19 cellular contexts compared by ENCODE assay signal in the genomic region with DNA sequence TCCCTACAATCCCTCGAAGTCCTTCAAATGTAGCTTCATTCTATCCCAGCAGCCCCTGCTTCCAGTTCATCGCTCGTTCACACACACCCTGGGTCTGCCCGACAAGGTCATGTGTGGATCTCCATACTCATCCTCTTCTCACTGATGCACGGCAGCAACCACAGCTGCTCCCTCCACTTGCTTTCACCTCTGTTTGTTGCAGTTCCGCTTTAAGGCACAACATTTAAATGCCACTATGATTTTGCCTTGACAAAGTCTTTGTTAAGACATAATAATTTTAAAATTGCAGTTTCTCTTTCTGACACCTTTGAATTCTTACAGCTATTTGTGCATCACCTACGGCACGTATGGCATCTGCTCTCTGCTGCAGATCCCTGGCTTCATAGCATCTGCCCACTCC. TPM values are rescaled to one million over a fixed set of nuclear protein-coding genes. Genes with fewer than 3 reads are reported as not detected.
DNase-seq lines count a peak whose midpoint lies in the region; ATAC-seq and TF ChIP-seq lines count a peak whose summit lies in the region.
"Had no signal": no experiment of that assay in that cellular context is flagged by ENCODE, and none has a peak within 500 bp of the region (broad histone marks: within the 10 kb centered on the region; RNA-seq: fewer than 3 reads in every experiment).

No MANE protein-coding gene starts in this region.

- no peak overlapping the region for H3K27ac ChIP-seq in psoas muscle

- CTCF ChIA-PET in activated CD8-positive, alpha-beta memory T cell treated with anti-CD3 and anti-CD28 coated beads, Interleukin-2, amount 10 ng/mL, durations not matched to agents 7 days and 5 days (lab: Charles Lee): interaction anchor here (1.5 kb wide), 1 partner anchor 290 kb away, joined by 3 read pairs; no protein-coding TSS in a partner anchor

- no peaks in the 10 kb centered on the region for H3K4me1 ChIP-seq in psoas muscle

- H3K36me3 Mint-ChIP-seq in activated CD8-positive, alpha-beta memory T cell treated with anti-CD3 and anti-CD28 coated beads, Interleukin-2, amount 10 ng/mL, durations not matched to agents 7 days and 5 days: peaks cover 2% of the 10 kb centered on the region
- H3K36me3 Mint-ChIP-seq: CD4-positive, CD25-positive, alpha-beta regulatory T cell had no signal

- WGBS in psoas muscle, 3 donors: 83 to 86% (median 84%) methylated on average over 8 of the region's 8 CpGs

- H3K27ac Mint-ChIP-seq in activated CD8-positive, alpha-beta memory T cell treated with anti-CD3 and anti-CD28 coated beads, Interleukin-2, amount 10 ng/mL, durations not matched to agents 7 days and 5 days: peak overlapping the region; percentile 3
- H3K27ac Mint-ChIP-seq: CD4-positive, CD25-positive, alpha-beta regulatory T cell; T-helper 1 cell treated with Interleukin-12 subunit alpha and Interleukin-12 subunit beta and Interleukin-4 antibody, amounts not matched to agents 30 μg/mL and 1 μg/mL, for 36 hours had no signal

- H3K27me3 ChIP-seq in psoas muscle (ENCODE audit: insufficient read depth in 3 of 3, low read length in 2 of 3): peaks cover 0 to 4% (median 0%) of the 10 kb centered on the region in 3 donors

- no peak for TF ChIP-seq CTCF in psoas muscle (IDR thresholded peaks at IDR 0.05)

- peaks cover 31% of the 10 kb centered on the region for H3K27me3 Mint-ChIP-seq in activated CD8-positive, alpha-beta memory T cell treated with anti-CD3 and anti-CD28 coated beads, Interleukin-2, amount 10 ng/mL, durations not matched to agents 7 days and 5 days

- peaks cover 46% of the 10 kb centered on the region for H3K4me1 Mint-ChIP-seq in activated CD8-positive, alpha-beta memory T cell treated with anti-CD3 and anti-CD28 coated beads, Interleukin-2, amount 10 ng/mL, durations not matched to agents 7 days and 5 days

- ATAC-seq in activated CD8-positive, alpha-beta memory T cell treated with anti-CD3 and anti-CD28 coated beads, Interleukin-2, amount 10 ng/mL, durations not matched to agents 7 days and 5 days: no peak
- ATAC-seq in HG02852 (IDR thresholded peaks at IDR 0.05; ENCODE audit: unreplicated experiment) (peak; percentile 39), psoas muscle (no peak)
- ATAC-seq: Right ventricle myocardium inferior had no signal

- no peaks in the 10 kb centered on the region for H3K9me3 Mint-ChIP-seq in activated CD8-positive, alpha-beta memory T cell treated with anti-CD3 and anti-CD28 coated beads, Interleukin-2, amount 10 ng/mL, durations not matched to agents 7 days and 5 days (ENCODE audit: low read depth)
- H3K9me3 Mint-ChIP-seq: CD4-positive, CD25-positive, alpha-beta regulatory T cell; T-helper 1 cell treated with Interleukin-12 subunit alpha and Interleukin-12 subunit beta and Interleukin-4 antibody, amounts not matched to agents 30 μg/mL and 1 μg/mL, for 36 hours had no signal

- no peak for DNase-seq in activated CD8-positive, alpha-beta memory T cell treated with anti-CD3 and anti-CD28 coated beads, Interleukin-2, amount 10 ng/mL, durations not matched to agents 7 days and 5 days
- DNase-seq in activated CD8-positive, alpha-beta memory T cell treated with anti-CD3 and anti-CD28 coated beads, Interleukin-2, amount 50 U/mL, for 48 hours: no peak
- DNase-seq in SK-N-DZ (ENCODE audit: low spot score): peak; percentile 13
- DNase-seq in psoas muscle: no peak
- no peak for DNase-seq in NCI-H2171 (lab: John Stamatoyannopoulos, UW)
- no peak for DNase-seq in cardiac septum (ENCODE audit: low spot score)
- DNase-seq: AML-193; Calu3; CD4-positive, CD25-positive, alpha-beta regulatory T cell; EL; NCI-H1105; NCI-H1694 treated with DMSO at 0.1 percent for 48 hours; NCI-H2171 treated with DMSO at 0.1 percent for 48 hours; SK-N-SH had no signal

- H3K36me3 ChIP-seq in psoas muscle (ENCODE audit: insufficient read depth in 1 of 2, low read depth in 1 of 2): no peaks in the 10 kb centered on the region

- no peaks in the 10 kb centered on the region for H3K9me3 ChIP-seq in psoas muscle
- H3K9me3 ChIP-seq: SK-N-SH had no signal

- intact Hi-C loops in psoas muscle (cut with DNase I) (no loop called here), cardiac septum (cut with DNase I) (no loop called here)

- no peak overlapping the region for H3K4me3 Mint-ChIP-seq in activated CD8-positive, alpha-beta memory T cell treated with anti-CD3 and anti-CD28 coated beads, Interleukin-2, amount 10 ng/mL, durations not matched to agents 7 days and 5 days
- H3K4me3 Mint-ChIP-seq: T-helper 1 cell treated with Interleukin-12 subunit alpha and Interleukin-12 subunit beta and Interleukin-4 antibody, amounts not matched to agents 30 μg/mL and 1 μg/mL, for 36 hours had no signal

- H3K4me3 ChIP-seq in psoas muscle: no peak overlapping the region

RNA-seq across cellular contexts. Expression of a gene that starts 1.8 kb away (rescaled TPM):
- total RNA-seq in activated CD8-positive, alpha-beta memory T cell treated with anti-CD3 and anti-CD28 coated beads, Interleukin-2, amount 10 ng/mL, durations not matched to agents 7 days and 5 days: 1 to 10 TPM in 1 of 2 experiments, under 1 TPM in 1; 0.41 to 3.8 TPM
- polyA plus RNA-seq in SK-N-DZ (2014; cell fraction: cytosol; rRNA removed): not detected in 2 replicates
- not detected in 2 replicates for polyA plus RNA-seq in SK-N-DZ (2014; cell fraction: nucleus; rRNA removed)
- under 1 TPM in 1 of 4 donors, not detected in 3; 0.15 TPM for total RNA-seq in psoas muscle
- polyA plus RNA-seq in psoas muscle: under 1 TPM; 0.04 to 0.14 (median 0.05) TPM
- not detected for total RNA-seq in cardiac septum
- total RNA-seq: Calu3; CD4-positive, CD25-positive, alpha-beta regulatory T cell; HT1080; NCI-H460; Right ventricle myocardium inferior had no signal
- polyA plus RNA-seq: CD4-positive, CD25-positive, alpha-beta regulatory T cell had no signal

RNA-seq across cellular contexts. Expression of a gene that starts 43.4 kb away (rescaled TPM):
- 10 to 100 TPM; 16.9 to 20.4 TPM for total RNA-seq in activated CD8-positive, alpha-beta memory T cell treated with anti-CD3 and anti-CD28 coated beads, Interleukin-2, amount 10 ng/mL, durations not matched to agents 7 days and 5 days
- polyA plus RNA-seq in SK-N-DZ (2014; cell fraction: cytosol; rRNA removed): 14.9 and 15.4 TPM in 2 replicates
- polyA plus RNA-seq in SK-N-DZ (2014; cell fraction: nucleus; rRNA removed): 31.8 and 34.4 TPM in 2 replicates
- 10 to 100 TPM; 10.9 to 17.8 (median 14.5) TPM for total RNA-seq in psoas muscle
- 10 to 100 TPM in 1 of 3 donors, 1 to 10 TPM in 2; 3.8 to 13.1 (median 4.2) TPM for polyA plus RNA-seq in psoas muscle
- total RNA-seq in cardiac septum: 22.6 TPM

RNA-seq across cellular contexts. Expression of a gene that starts 43.5 kb away (rescaled TPM):
- total RNA-seq in activated CD8-positive, alpha-beta memory T cell treated with anti-CD3 and anti-CD28 coated beads, Interleukin-2, amount 10 ng/mL, durations not matched to agents 7 days and 5 days: 10 to 100 TPM; 28.5 to 34.1 TPM
- polyA plus RNA-seq in SK-N-DZ (2014; cell fraction: cytosol; rRNA removed): 11.0 and 22.0 TPM in 2 replicates
- 7.2 and 24.2 TPM in 2 replicates for polyA plus RNA-seq in SK-N-DZ (2014; cell fraction: nucleus; rRNA removed)
- 10 to 100 TPM; 27.8 to 43.9 (median 29.0) TPM for total RNA-seq in psoas muscle
- polyA plus RNA-seq in psoas muscle: 10 to 100 TPM; 15.6 to 50.7 (median 21.1) TPM
- 43.4 TPM for total RNA-seq in cardiac septum
